28 cellular contexts compared by ENCODE assay signal in the genomic region with DNA sequence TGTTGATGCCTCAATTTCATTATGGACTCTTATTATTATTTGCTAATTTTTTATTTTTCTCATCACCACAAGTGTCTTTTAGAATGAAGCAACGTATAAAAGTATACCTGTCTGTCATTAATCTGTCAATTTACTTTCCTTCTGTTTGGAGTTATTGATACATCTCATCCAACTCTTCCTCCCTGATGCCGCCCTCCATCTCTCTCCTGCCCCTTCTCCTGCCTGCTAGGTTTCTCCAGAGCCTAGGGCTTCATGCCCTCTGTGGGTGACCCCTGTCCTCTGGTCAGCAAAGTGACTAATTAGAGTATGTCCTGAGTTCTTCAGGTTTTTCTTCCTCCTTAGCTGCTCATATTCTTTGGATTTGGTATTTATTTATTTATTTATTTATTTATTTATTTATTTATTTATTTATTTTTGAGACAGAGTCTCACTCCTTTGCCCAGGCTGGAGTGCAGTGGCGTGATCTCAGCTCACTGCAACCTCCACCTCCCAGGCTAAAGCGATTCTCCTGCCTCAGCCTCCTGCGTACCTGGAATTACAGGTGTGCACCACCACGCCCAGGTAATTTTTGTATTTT.
"Had no signal": no experiment of that assay in that cellular context is flagged by ENCODE, and none has a peak within 500 bp of the region (broad histone marks: within the 10 kb centered on the region; RNA-seq: fewer than 3 reads in every experiment).

No MANE protein-coding gene starts in this region.

- H3K4me1 ChIP-seq: esophagus muscularis mucosa, esophagus squamous epithelium, foreskin keratinocyte, gastrocnemius medialis, gastroesophageal sphincter, heart left ventricle, heart right ventricle had no signal

- ATAC-seq: effector memory CD8-positive, alpha-beta T cell; esophagus mucosa; foreskin keratinocyte; gastrocnemius medialis; gastroesophageal sphincter; heart left ventricle; heart right ventricle had no signal

- H3K27ac ChIP-seq: coronary artery, dorsolateral prefrontal cortex, epithelial cell of prostate, esophagus muscularis mucosa, esophagus squamous epithelium, foreskin keratinocyte, gastrocnemius medialis, gastroesophageal sphincter, heart left ventricle, heart right ventricle, hepatocyte had no signal

- DNase-seq: cortex of kidney; dermis blood vessel endothelial cell; dorsolateral prefrontal cortex; effector CD4-positive, alpha-beta T cell; effector CD8-positive, alpha-beta T cell; effector memory CD4-positive, alpha-beta T cell; effector memory CD8-positive, alpha-beta T cell; endodermal cell; erythroblast; esophagus squamous epithelium; foreskin fibroblast; foreskin keratinocyte; foreskin melanocyte; gastrocnemius medialis; glutamatergic neuron; heart left ventricle; heart right ventricle had no signal

- FAIRE-seq: colon, endometrium, endothelial cell of umbilical vein, frontal cortex had no signal

- H3K4me3 Mint-ChIP-seq: dendritic cell treated with granulocyte-macrophage colony-stimulating factor and Interleukin-4, amounts not matched to agents 40 ng/mL and 50 ng/mL, for 4 days; effector memory CD8-positive, alpha-beta T cell; endodermal cell had no signal

- H3K4me3 ChIP-seq: coronary artery, dorsolateral prefrontal cortex, esophagus muscularis mucosa, esophagus squamous epithelium, gastrocnemius medialis, gastroesophageal sphincter, heart left ventricle, heart right ventricle, hepatocyte had no signal

- H3K4me2 ChIP-seq: hepatocyte had no signal

- H3K9me3 Mint-ChIP-seq: dendritic cell treated with granulocyte-macrophage colony-stimulating factor and Interleukin-4, amounts not matched to agents 40 ng/mL and 50 ng/mL, for 4 days; endodermal cell had no signal

- H3K27me3 Mint-ChIP-seq: dendritic cell treated with granulocyte-macrophage colony-stimulating factor and Interleukin-4, amounts not matched to agents 40 ng/mL and 50 ng/mL, for 4 days; effector memory CD8-positive, alpha-beta T cell had no signal

- H3K27ac Mint-ChIP-seq: dendritic cell treated with granulocyte-macrophage colony-stimulating factor and Interleukin-4, amounts not matched to agents 40 ng/mL and 50 ng/mL, for 4 days; effector memory CD8-positive, alpha-beta T cell; endodermal cell had no signal

- H3K36me3 ChIP-seq: esophagus muscularis mucosa, esophagus squamous epithelium, gastrocnemius medialis, gastroesophageal sphincter, heart left ventricle, heart right ventricle had no signal

- H3K27me3 ChIP-seq: foreskin keratinocyte, gastrocnemius medialis, hepatocyte had no signal

- H3K9me3 ChIP-seq: esophagus muscularis mucosa, esophagus squamous epithelium, gastrocnemius medialis, gastroesophageal sphincter, heart left ventricle, heart right ventricle had no signal
